ENCODE assay signal across 1 cellular context in genomic region chr6:131013495-131013894, GRCh38.
TF ChIP-seq lines count a peak whose summit lies in the region.

No MANE protein-coding gene starts in this region.

TF ChIP-seq in IMR-90, 13 proteins besides CTCF, POLR2A, EP300 and RAD21 (continued from another document):
- TF ChIP-seq CHD1 (IDR thresholded peaks at IDR 0.05; ENCODE audit: low read depth, low read length) = no peak
- no peak for TF ChIP-seq MAZ (IDR thresholded peaks at IDR 0.05; ENCODE audit: borderline replicate concordance, low read depth, low read length)
- no peak for TF ChIP-seq MAFK (IDR thresholded peaks at IDR 0.05; ENCODE audit: low read depth, low read length)
- no peak for TF ChIP-seq RCOR1 (IDR thresholded peaks at IDR 0.05; ENCODE audit: insufficient replicate concordance, low read length)
- TF ChIP-seq ELK1 (IDR thresholded peaks at IDR 0.05; ENCODE audit: borderline replicate concordance, low read depth, low read length) = no peak
TF ChIP-seq in IMR-90: peak in this region for 0.
